In the genomic region with DNA sequence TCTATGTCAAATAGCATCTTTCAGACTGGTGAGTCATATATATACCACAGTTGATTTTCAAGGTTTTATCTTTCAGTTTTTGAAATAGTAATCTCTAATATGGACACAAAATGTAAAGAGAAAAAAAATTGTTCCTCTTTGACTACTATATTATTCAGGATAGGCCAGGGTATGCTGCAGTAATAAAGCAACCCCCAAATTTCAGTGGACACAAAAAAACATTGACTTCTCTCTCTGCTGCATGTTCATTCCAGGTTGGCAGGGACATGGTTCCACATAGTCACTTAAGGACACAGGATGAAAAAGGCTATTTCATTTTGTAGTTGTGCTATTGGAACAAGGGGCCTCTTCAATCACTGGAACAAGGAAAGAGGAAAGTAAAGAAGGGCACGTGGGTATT, we compare ENCODE assay signal across 18 cellular contexts. TPM values are rescaled to one million over a fixed set of nuclear protein-coding genes. Genes with fewer than 3 reads are reported as not detected.
DNase-seq lines count a peak whose midpoint lies in the region; ATAC-seq and TF ChIP-seq lines count a peak whose summit lies in the region.
"Had no signal": no experiment of that assay in that cellular context is flagged by ENCODE, and none has a peak within 500 bp of the region (broad histone marks: within the 10 kb centered on the region; RNA-seq: fewer than 3 reads in every experiment).

No MANE protein-coding gene starts in this region.

- no peaks in the 10 kb centered on the region for H3K9me3 Mint-ChIP-seq in mesothelial cell of epicardium
- H3K9me3 Mint-ChIP-seq: CD8-positive, alpha-beta T cell had no signal

- H3K9me3 ChIP-seq in heart left ventricle: no peaks in the 10 kb centered on the region
- no peaks in the 10 kb centered on the region for H3K9me3 ChIP-seq in SK-N-MC (ENCODE audit: low read depth, low read length)
- H3K9me3 ChIP-seq in tibial nerve: no peaks in the 10 kb centered on the region

- H3K27me3 Mint-ChIP-seq in mesothelial cell of epicardium (ENCODE audit: low read depth): no peaks in the 10 kb centered on the region

- no peak for TF ChIP-seq EP300 in tibial nerve (IDR thresholded peaks at IDR 0.05)

- H3K36me3 Mint-ChIP-seq in mesothelial cell of epicardium: no peaks in the 10 kb centered on the region
- H3K36me3 Mint-ChIP-seq: CD8-positive, alpha-beta T cell had no signal

- peaks cover 58% of the 10 kb centered on the region for H3K4me1 Mint-ChIP-seq in mesothelial cell of epicardium

- intact Hi-C loops in heart left ventricle (cut with DNase I): loop anchor here in 1 of 10 donors (2.0 kb wide), 1 partner anchor 15 kb away; no protein-coding TSS in a partner anchor
- intact Hi-C loops in Right ventricle myocardium inferior (cut with DNase I): no loop called here

- DNase-seq in heart left ventricle: no peak
- no peak for DNase-seq in Right ventricle myocardium inferior (ENCODE audit: missing footprints)
- DNase-seq in SK-N-MC (ENCODE audit: low read depth, low spot score): no peak
- DNase-seq in mesothelial cell of epicardium (ENCODE audit: low spot score in 2 of 2, unreplicated experiment in 2 of 2): no peak
- no peak for DNase-seq in tibial nerve (ENCODE audit: low spot score in 2 of 2)
- DNase-seq in stimulated activated naive CD4-positive, alpha-beta T cell (lab: John Stamatoyannopoulos, UW): no peak
- DNase-seq: CD8-positive, alpha-beta T cell; DMS53; EL; NCI-H1417 treated with DMSO at 0.1 percent for 48 hours; NCI-H187 treated with DMSO at 0.1 percent for 48 hours; NCI-H226; NCI-H524; NCI-H82; PC-9 had no signal

- no peak overlapping the region for H3K9ac ChIP-seq in SK-N-MC (ENCODE audit: insufficient read length)

- WGBS in heart left ventricle, 4 donors: 36 to 62% (median 48%) methylated on average over 1 of the region's 1 CpG
- WGBS in tibial nerve, 2 donors: 48 to 60% methylated on average over 1 of the region's 1 CpG

- H3K4me1 ChIP-seq in heart left ventricle: peaks cover 0 to 50% (median 22%) of the 10 kb centered on the region in 12 donors
- H3K4me1 ChIP-seq in tibial nerve: peaks cover 0 to 49% (median 40%) of the 10 kb centered on the region in 4 donors

- H3K4me3 ChIP-seq in heart left ventricle (no peak overlapping the region), SK-N-MC (no peak overlapping the region), tibial nerve (no peak overlapping the region)
- H3K4me3 ChIP-seq: PC-9 had no signal

- H3K27me3 ChIP-seq in heart left ventricle (no peaks in the 10 kb centered on the region), tibial nerve (no peaks in the 10 kb centered on the region)

- ATAC-seq in heart left ventricle (no peak), Right ventricle myocardium inferior (no peak), GM21576 (IDR thresholded peaks at IDR 0.05; ENCODE audit: unreplicated experiment) (no peak), HG02610 (IDR thresholded peaks at IDR 0.05; ENCODE audit: unreplicated experiment) (no peak)
- ATAC-seq: CD8-positive, alpha-beta T cell had no signal

- peak overlapping the region; percentile 85 for H3K27ac Mint-ChIP-seq in mesothelial cell of epicardium
- H3K27ac Mint-ChIP-seq: CD8-positive, alpha-beta T cell had no signal

- H3K4me3 Mint-ChIP-seq in mesothelial cell of epicardium: no peak overlapping the region
- H3K4me3 Mint-ChIP-seq: CD8-positive, alpha-beta T cell had no signal

- H3K27ac ChIP-seq in heart left ventricle (peak overlapping the region in 7 of 12 donors; percentile 58 to 92 (median 72)), SK-N-MC (peak overlapping the region; percentile 95), tibial nerve (peak overlapping the region in 3 of 4 donors; percentile 1 to 90 (median 89))
- H3K27ac ChIP-seq: 22Rv1, PC-9 had no signal

- TF ChIP-seq POLR2A in heart left ventricle (IDR thresholded peaks at IDR 0.05) (no peak), tibial nerve (IDR thresholded peaks at IDR 0.05) (no peak)

- H3K36me3 ChIP-seq in heart left ventricle (no peaks in the 10 kb centered on the region), SK-N-MC (ENCODE audit: insufficient read depth, low read length) (no peaks in the 10 kb centered on the region), tibial nerve (no peaks in the 10 kb centered on the region)

- no peak for TF ChIP-seq CTCF in heart left ventricle (IDR thresholded peaks at IDR 0.05)
- TF ChIP-seq CTCF in mesothelial cell of epicardium (IDR thresholded peaks at IDR 0.05; ENCODE audit: unreplicated experiment): no peak
- TF ChIP-seq CTCF in tibial nerve (IDR thresholded peaks at IDR 0.05): no peak

RNA-seq across cellular contexts. Expression of a gene that starts 28.6 kb away (rescaled TPM):
- total RNA-seq in heart left ventricle (10 to 100 TPM in 2 of 9 donors, 1 to 10 TPM in 7; 1.2 to 12.9 (median 3.5) TPM), Right ventricle myocardium inferior (3.2 TPM), mesothelial cell of epicardium (90.3 to 98.9 TPM (median 97.0 TPM) in 3 replicates), tibial nerve (1 to 10 TPM; 2.7 to 6.3 (median 4.2) TPM)
- polyA plus RNA-seq in heart left ventricle: 1 to 10 TPM; 2.5 to 2.9 TPM

RNA-seq across cellular contexts. Expression of a gene that starts 41.1 kb away (rescaled TPM):
- 100 to 1,000 TPM; 189 to 446 (median 218) TPM for total RNA-seq in heart left ventricle
- polyA plus RNA-seq in heart left ventricle: 100 to 1,000 TPM; 379 to 702 TPM
- total RNA-seq in Right ventricle myocardium inferior: 232 TPM
- 185 to 198 TPM (median 189 TPM) in 3 replicates for total RNA-seq in mesothelial cell of epicardium
- 100 to 1,000 TPM; 194 to 357 (median 229) TPM for total RNA-seq in tibial nerve
